ENCODE assay signal across 1 cellular context in genomic region chr18:3340682-3341097, GRCh38.
TF ChIP-seq lines count a peak whose summit lies in the region.

No MANE protein-coding gene starts in this region.

TF ChIP-seq in HCT116, 20 proteins besides CTCF, POLR2A, EP300 and RAD21 (continued from another document):
- TF ChIP-seq ZBTB33 (IDR thresholded peaks at IDR 0.05; ENCODE audit: extremely low read depth, insufficient replicate concordance, low read length): no peak
- TF ChIP-seq CEBPB (IDR thresholded peaks at IDR 0.05; ENCODE audit: low read depth): no peak
- TF ChIP-seq EZH2 (IDR thresholded peaks at IDR 0.05): no peak
- TF ChIP-seq YY1 (IDR thresholded peaks at IDR 0.05; ENCODE audit: extremely low read depth, insufficient replicate concordance, low read depth, low read length): no peak
- no peak for TF ChIP-seq CBX3 (IDR thresholded peaks at IDR 0.05; ENCODE audit: low read depth)
- no peak for TF ChIP-seq EGR1 (IDR thresholded peaks at IDR 0.05; ENCODE audit: low read depth)
- TF ChIP-seq EZH2phosphoT487 (IDR thresholded peaks at IDR 0.05; ENCODE audit: borderline replicate concordance): no peak
- TF ChIP-seq MAX (IDR thresholded peaks at IDR 0.05): no peak
- no peak for TF ChIP-seq JUND (IDR thresholded peaks at IDR 0.05)
- TF ChIP-seq FOSL1 (IDR thresholded peaks at IDR 0.05; ENCODE audit: low read depth): no peak
- TF ChIP-seq SP1 (IDR thresholded peaks at IDR 0.05; ENCODE audit: low read depth): no peak
- TF ChIP-seq TCF7L2 (IDR thresholded peaks at IDR 0.05; ENCODE audit: borderline replicate concordance, extremely low read depth, insufficient read depth, insufficient read length): no peak
TF ChIP-seq in HCT116: peak in this region for 0.
